Comparison of ENCODE assay signal across 13 cellular contexts in the genomic region with DNA sequence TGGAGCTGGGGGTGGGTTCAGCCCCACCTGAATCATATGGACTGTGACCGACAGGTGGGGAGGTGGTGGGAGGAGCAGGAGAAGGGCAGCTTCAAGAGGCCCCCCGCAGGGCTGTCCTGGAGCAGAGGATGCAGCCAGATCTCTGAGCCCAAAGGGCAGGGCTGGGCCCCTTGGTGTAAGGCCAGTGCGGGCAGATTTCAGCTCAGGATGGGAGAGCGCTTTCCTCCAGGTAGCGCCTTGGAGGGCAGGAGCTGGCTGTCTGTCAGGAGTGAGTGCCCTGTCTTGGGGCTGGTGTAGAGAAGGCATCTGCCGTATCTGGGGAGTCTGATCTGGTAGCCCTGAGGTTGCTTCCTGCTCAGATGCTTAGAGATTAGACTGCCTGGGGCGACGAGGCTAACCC. TPM values are rescaled to one million over a fixed set of nuclear protein-coding genes. Genes with fewer than 3 reads are reported as not detected.
DNase-seq lines count a peak whose midpoint lies in the region; ATAC-seq and TF ChIP-seq lines count a peak whose summit lies in the region.
"Had no signal": no experiment of that assay in that cellular context is flagged by ENCODE, and none has a peak within 500 bp of the region (broad histone marks: within the 10 kb centered on the region; RNA-seq: fewer than 3 reads in every experiment).

No MANE protein-coding gene starts in this region.

- no peak for TF ChIP-seq CTCF in natural killer cell (IDR thresholded peaks at IDR 0.05)

- no peak overlapping the region for H3K4me3 Mint-ChIP-seq in natural killer cell treated with Interleukin-12 subunit alpha and Interleukin-12 subunit beta and Interleukin-15 and Interleukin-18, amount 100 ng/mL, for 72 hours
- no peak overlapping the region for H3K4me3 Mint-ChIP-seq in natural killer cell
- H3K4me3 Mint-ChIP-seq in effector memory CD8-positive, alpha-beta T cell = peak overlapping the region in 1 of 2 donors; percentile 34
- no peak overlapping the region for H3K4me3 Mint-ChIP-seq in stimulated activated effector memory CD8-positive, alpha-beta T cell treated with anti-CD3 and anti-CD28 coated beads, Interleukin-12 subunit alpha, Interleukin-12 subunit beta, amount 100 ng/mL, for 72 hours

- H3K27ac Mint-ChIP-seq in natural killer cell treated with Interleukin-12 subunit alpha and Interleukin-12 subunit beta and Interleukin-15 and Interleukin-18, amount 100 ng/mL, for 72 hours = no peak overlapping the region
- peak overlapping the region in 1 of 2 donors; percentile 78 for H3K27ac Mint-ChIP-seq in natural killer cell
- peak overlapping the region; percentile 81 to 86 for H3K27ac Mint-ChIP-seq in effector memory CD8-positive, alpha-beta T cell
- peak overlapping the region; percentile 76 for H3K27ac Mint-ChIP-seq in stimulated activated effector memory CD8-positive, alpha-beta T cell treated with anti-CD3 and anti-CD28 coated beads, Interleukin-12 subunit alpha, Interleukin-12 subunit beta, amount 100 ng/mL, for 72 hours

- peak; percentile 59 for DNase-seq in activated effector memory CD4-positive, alpha-beta T cell treated with anti-CD3 and anti-CD28 coated beads, Interleukin-2, amount 50 U/mL, for 16 hours
- no peak for DNase-seq in activated effector memory CD4-positive, alpha-beta T cell treated with Interleukin-2 at 50 U/mL for 16 hours
- peak; percentile 13 for DNase-seq in natural killer cell treated with Interleukin-12 subunit alpha and Interleukin-12 subunit beta and Interleukin-15 and Interleukin-18, amount 100 ng/mL, for 72 hours (ENCODE audit: low spot score)
- DNase-seq in natural killer cell = no peak
- DNase-seq in effector memory CD8-positive, alpha-beta T cell = no peak
- no peak for DNase-seq in stimulated activated effector memory CD8-positive, alpha-beta T cell treated with anti-CD3 and anti-CD28 coated beads, Interleukin-12 subunit alpha, Interleukin-12 subunit beta, amount 100 ng/mL, for 72 hours (ENCODE audit: low spot score in 2 of 2)
- DNase-seq in HT-29 (ENCODE audit: low spot score) = no peak
- DNase-seq: AML-193, Calu3, DMS 273 treated with DMSO at 0.1 percent for 48 hours, GM23248 had no signal

- intact Hi-C loops in natural killer cell (cut with micrococcal nuclease) = no loop called here

- H3K9me3 Mint-ChIP-seq in natural killer cell treated with Interleukin-12 subunit alpha and Interleukin-12 subunit beta and Interleukin-15 and Interleukin-18, amount 100 ng/mL, for 72 hours = no peaks in the 10 kb centered on the region
- H3K9me3 Mint-ChIP-seq in natural killer cell = no peaks in the 10 kb centered on the region
- no peaks in the 10 kb centered on the region for H3K9me3 Mint-ChIP-seq in effector memory CD8-positive, alpha-beta T cell
- no peaks in the 10 kb centered on the region for H3K9me3 Mint-ChIP-seq in stimulated activated effector memory CD8-positive, alpha-beta T cell treated with anti-CD3 and anti-CD28 coated beads, Interleukin-12 subunit alpha, Interleukin-12 subunit beta, amount 100 ng/mL, for 72 hours

- no peaks in the 10 kb centered on the region for H3K27me3 Mint-ChIP-seq in natural killer cell treated with Interleukin-12 subunit alpha and Interleukin-12 subunit beta and Interleukin-15 and Interleukin-18, amount 100 ng/mL, for 72 hours
- no peaks in the 10 kb centered on the region for H3K27me3 Mint-ChIP-seq in natural killer cell (ENCODE audit: low read depth in 2 of 2)
- H3K27me3 Mint-ChIP-seq in effector memory CD8-positive, alpha-beta T cell = no peaks in the 10 kb centered on the region

- H3K4me1 Mint-ChIP-seq in natural killer cell treated with Interleukin-12 subunit alpha and Interleukin-12 subunit beta and Interleukin-15 and Interleukin-18, amount 100 ng/mL, for 72 hours (ENCODE audit: low read depth in 2 of 2) = peaks cover 19 to 21% of the 10 kb centered on the region in 2 donors
- H3K4me1 Mint-ChIP-seq in natural killer cell = peaks cover 17 to 25% of the 10 kb centered on the region in 2 donors
- H3K4me1 Mint-ChIP-seq in effector memory CD8-positive, alpha-beta T cell (ENCODE audit: low read depth in 2 of 2) = peaks cover 13 to 19% of the 10 kb centered on the region in 2 donors
- peaks cover 31% of the 10 kb centered on the region for H3K4me1 Mint-ChIP-seq in stimulated activated effector memory CD8-positive, alpha-beta T cell treated with anti-CD3 and anti-CD28 coated beads, Interleukin-12 subunit alpha, Interleukin-12 subunit beta, amount 100 ng/mL, for 72 hours

- peaks cover 25% of the 10 kb centered on the region for H3K36me3 Mint-ChIP-seq in natural killer cell treated with Interleukin-12 subunit alpha and Interleukin-12 subunit beta and Interleukin-15 and Interleukin-18, amount 100 ng/mL, for 72 hours
- peaks cover 24% of the 10 kb centered on the region for H3K36me3 Mint-ChIP-seq in natural killer cell
- peaks cover 75% of the 10 kb centered on the region for H3K36me3 Mint-ChIP-seq in effector memory CD8-positive, alpha-beta T cell (ENCODE audit: insufficient read depth)
- peaks cover 88% of the 10 kb centered on the region for H3K36me3 Mint-ChIP-seq in stimulated activated effector memory CD8-positive, alpha-beta T cell treated with anti-CD3 and anti-CD28 coated beads, Interleukin-12 subunit alpha, Interleukin-12 subunit beta, amount 100 ng/mL, for 72 hours

- no peak for ATAC-seq in natural killer cell treated with Interleukin-12 subunit alpha and Interleukin-12 subunit beta and Interleukin-15 and Interleukin-18, amount 100 ng/mL, for 72 hours
- no peak for ATAC-seq in natural killer cell
- ATAC-seq in effector memory CD8-positive, alpha-beta T cell (replicated peaks) = no peak
- ATAC-seq in stimulated activated effector memory CD8-positive, alpha-beta T cell treated with anti-CD3 and anti-CD28 coated beads, Interleukin-12 subunit alpha, Interleukin-12 subunit beta, amount 100 ng/mL, for 72 hours = no peak
- no peak for ATAC-seq in HG03439 (IDR thresholded peaks at IDR 0.05; ENCODE audit: unreplicated experiment)
- ATAC-seq: HCT116 had no signal

RNA-seq across cellular contexts. Expression of a gene that starts 7.3 kb away (rescaled TPM):
- total RNA-seq in natural killer cell treated with Interleukin-12 subunit alpha and Interleukin-12 subunit beta and Interleukin-15 and Interleukin-18, amount 100 ng/mL, for 72 hours = 10 to 100 TPM; 37.3 to 42.6 TPM
- total RNA-seq in natural killer cell = 10 to 100 TPM; 49.5 to 61.1 (median 54.1) TPM
- total RNA-seq in HT-29 (2014; rRNA removed; shearing (Covaris generic)) = 22.1 and 23.1 TPM in 2 replicates

RNA-seq across cellular contexts. Expression of a gene that starts 7.5 kb away (rescaled TPM):
- total RNA-seq in natural killer cell treated with Interleukin-12 subunit alpha and Interleukin-12 subunit beta and Interleukin-15 and Interleukin-18, amount 100 ng/mL, for 72 hours = 10 to 100 TPM; 13.2 to 14.6 TPM
- 1 to 10 TPM; 2.1 to 4.3 (median 3.4) TPM for total RNA-seq in natural killer cell
- total RNA-seq in HT-29 (2014; rRNA removed; shearing (Covaris generic)) = 11.7 and 15.1 TPM in 2 replicates

RNA-seq across cellular contexts. Expression of a gene that starts 46.3 kb away (rescaled TPM):
- 10 to 100 TPM; 24.6 to 31.5 TPM for total RNA-seq in natural killer cell treated with Interleukin-12 subunit alpha and Interleukin-12 subunit beta and Interleukin-15 and Interleukin-18, amount 100 ng/mL, for 72 hours
- total RNA-seq in natural killer cell = 10 to 100 TPM; 45.5 to 62.1 (median 50.0) TPM
- 8.6 and 9.3 TPM in 2 replicates for total RNA-seq in HT-29 (2014; rRNA removed; shearing (Covaris generic))

RNA-seq across cellular contexts. Expression of a gene that starts 46.5 kb away (rescaled TPM):
- total RNA-seq in natural killer cell treated with Interleukin-12 subunit alpha and Interleukin-12 subunit beta and Interleukin-15 and Interleukin-18, amount 100 ng/mL, for 72 hours = 10 to 100 TPM; 15.1 to 15.2 TPM
- total RNA-seq in natural killer cell = 1 to 10 TPM; 7.6 to 9.1 (median 8.9) TPM
- 7.1 and 7.4 TPM in 2 replicates for total RNA-seq in HT-29 (2014; rRNA removed; shearing (Covaris generic))

Comparison
In these comparisons a context has a peak if more than half of its experiments do, and no peak if none do; other contexts are left out.
1. DNase-seq: peak in activated effector memory CD4-positive, alpha-beta T cell treated with anti-CD3 and anti-CD28 coated beads, Interleukin-2, amount 50 U/mL, for 16 hours (single experiment) and natural killer cell treated with Interleukin-12 subunit alpha and Interleukin-12 subunit beta and Interleukin-15 and Interleukin-18, amount 100 ng/mL, for 72 hours (single experiment); none in activated effector memory CD4-positive, alpha-beta T cell treated with Interleukin-2 at 50 U/mL for 16 hours (single experiment), natural killer cell (single experiment), effector memory CD8-positive, alpha-beta T cell (0 of 3), stimulated activated effector memory CD8-positive, alpha-beta T cell treated with anti-CD3 and anti-CD28 coated beads, Interleukin-12 subunit alpha, Interleukin-12 subunit beta, amount 100 ng/mL, for 72 hours (0 of 2) and HT-29 (single experiment).
2. H3K27ac Mint-ChIP-seq: peak in effector memory CD8-positive, alpha-beta T cell (2 of 2) and stimulated activated effector memory CD8-positive, alpha-beta T cell treated with anti-CD3 and anti-CD28 coated beads, Interleukin-12 subunit alpha, Interleukin-12 subunit beta, amount 100 ng/mL, for 72 hours (single experiment); none in natural killer cell treated with Interleukin-12 subunit alpha and Interleukin-12 subunit beta and Interleukin-15 and Interleukin-18, amount 100 ng/mL, for 72 hours (0 of 2).